8 cellular contexts compared by ENCODE assay signal in the genomic region with DNA sequence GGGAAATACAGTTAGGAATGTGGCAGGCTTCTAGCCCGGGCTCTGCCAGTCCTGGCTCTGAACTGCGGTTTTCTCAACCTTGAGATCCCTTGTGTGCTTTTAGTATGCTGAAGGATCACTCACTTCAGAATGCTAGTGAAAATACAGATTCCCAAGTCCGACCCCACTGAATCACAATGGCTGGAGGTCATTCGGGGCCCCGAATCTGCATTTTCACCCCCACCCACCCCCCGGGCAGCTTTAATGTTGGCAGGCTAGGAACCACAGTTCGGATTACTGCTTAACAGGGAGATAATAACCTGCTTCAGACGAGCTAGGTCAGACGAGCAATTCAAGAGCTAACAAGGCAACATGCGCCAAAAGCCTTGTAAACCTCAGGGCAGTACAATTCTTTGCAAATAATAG. TPM values are rescaled to one million over a fixed set of nuclear protein-coding genes. Genes with fewer than 3 reads are reported as not detected.
DNase-seq lines count a peak whose midpoint lies in the region; ATAC-seq and TF ChIP-seq lines count a peak whose summit lies in the region.

No MANE protein-coding gene starts in this region.

- H3K4me3 Mint-ChIP-seq in CD14-positive monocyte (peak overlapping the region; percentile 66 to 76), IgD-negative memory B cell (peak overlapping the region; percentile 75 to 92 (median 86)), MCF 10A (ENCODE audit: unreplicated experiment) (peak overlapping the region; percentile 91)

- no TSS peak for BruUV-seq in MCF 10A (replicated peaks; lab: Mats Ljungman, UMichigan)

- TF ChIP-seq CTCF in CD14-positive monocyte (IDR thresholded peaks at IDR 0.05) (no peak), MCF 10A (IDR thresholded peaks at IDR 0.05; ENCODE audit: unreplicated experiment) (no peak), lung (IDR thresholded peaks at IDR 0.05; ENCODE audit: control extremely low read depth, extremely low read depth) (no peak), uterus (IDR thresholded peaks at IDR 0.05) (no peak)

- H3K27ac ChIP-seq in lung (ENCODE audit: low read depth in 1 of 2, low read length in 1 of 2) (peak overlapping the region; percentile 75 to 81), uterus (peak overlapping the region; percentile 78 to 84)

- H3K27ac Mint-ChIP-seq in CD14-positive monocyte (peak overlapping the region; percentile 68 to 86 (median 77)), IgD-negative memory B cell (peak overlapping the region; percentile 81 to 89 (median 89)), MCF 10A (ENCODE audit: low read depth, unreplicated experiment) (peak overlapping the region; percentile 54)

- no peak for ATAC-seq in lung (ENCODE audit: insufficient read depth, low FRiP score)

- intact Hi-C loops in CD14-positive monocyte (cut with micrococcal nuclease) (no loop called here), MCF 10A (cut with micrococcal nuclease) (loop anchor here (1.0 kb wide), 1 partner anchor 106 kb away; no protein-coding TSS in a partner anchor), uterus (cut with DNase I; ENCODE audit: low total_unique reads) (no loop called here)

- DNase-seq in CD14-positive monocyte (ENCODE audit: low spot score) (no peak), MCF 10A (ENCODE audit: unreplicated experiment) (no peak), lung (ENCODE audit: low spot score) (no peak), uterus (no peak), cerebellar nuclear complex (lab: John Stamatoyannopoulos, UW) (no peak), SKM-1 (lab: John Stamatoyannopoulos, UW; ENCODE audit: unreplicated experiment) (no peak), NCI-H1417 treated with DMSO at 0.1 percent for 48 hours (lab: John Stamatoyannopoulos, UW) (no peak)

- WGBS in lung, 2 donors = 18 to 34% methylated on average over 10 of the region's 10 CpGs

- TF ChIP-seq POLR2A in uterus (IDR thresholded peaks at IDR 0.05) = no peak

- CTCF ChIA-PET in MCF 10A (lab: Yijun Ruan, JAX) = interaction anchor here (0.7 to 1.3 kb wide), 3 partner anchors 34 to 105 kb away, joined by 3 to 7 read pairs (median 4); no protein-coding TSS in a partner anchor

- H3K9me3 ChIP-seq in lung (ENCODE audit: control insufficient read depth in 2 of 2, insufficient read depth in 1 of 2, low read length in 1 of 2) (no peaks in the 10 kb centered on the region), uterus (no peaks in the 10 kb centered on the region)

- H3K36me3 ChIP-seq in lung (ENCODE audit: control insufficient read depth in 2 of 2, insufficient read depth in 2 of 2, low read length in 2 of 2) (no peaks in the 10 kb centered on the region), uterus (no peaks in the 10 kb centered on the region)

- POLR2A ChIA-PET in MCF 10A (lab: Yijun Ruan, JAX) = interaction anchor here (0.6 to 4.4 kb wide), 14 partner anchors 20 to 156 kb away, joined by 3 to 63 read pairs (median 10); a partner anchor contains a TSS

- H3K9me3 Mint-ChIP-seq in CD14-positive monocyte = no peaks in the 10 kb centered on the region
- no peaks in the 10 kb centered on the region for H3K9me3 Mint-ChIP-seq in IgD-negative memory B cell
- H3K9me3 Mint-ChIP-seq in MCF 10A (ENCODE audit: unreplicated experiment) = no peaks in the 10 kb centered on the region

- peaks cover 0 to 2% (median 1%) of the 10 kb centered on the region in 3 donors for H3K27me3 Mint-ChIP-seq in CD14-positive monocyte (ENCODE audit: low read depth in 3 of 3)
- no peaks in the 10 kb centered on the region for H3K27me3 Mint-ChIP-seq in IgD-negative memory B cell
- H3K27me3 Mint-ChIP-seq in MCF 10A (ENCODE audit: insufficient read depth, unreplicated experiment) = no peaks in the 10 kb centered on the region

- H3K36me3 Mint-ChIP-seq in CD14-positive monocyte = peaks cover 7 to 9% of the 10 kb centered on the region in 2 donors
- H3K36me3 Mint-ChIP-seq in IgD-negative memory B cell = peaks cover 1% of the 10 kb centered on the region
- peaks cover 6% of the 10 kb centered on the region for H3K36me3 Mint-ChIP-seq in MCF 10A (ENCODE audit: insufficient read depth, unreplicated experiment)

- H3K4me1 Mint-ChIP-seq in CD14-positive monocyte (peaks cover 58% of the 10 kb centered on the region), IgD-negative memory B cell (peaks cover 26 to 41% (median 39%) of the 10 kb centered on the region in 3 donors), MCF 10A (ENCODE audit: insufficient read depth, unreplicated experiment) (peaks cover 53% of the 10 kb centered on the region)

- H3K27me3 ChIP-seq in lung (ENCODE audit: control insufficient read depth, insufficient read depth) (no peaks in the 10 kb centered on the region), uterus (no peaks in the 10 kb centered on the region)

- H3K4me1 ChIP-seq in lung (ENCODE audit: control insufficient read depth in 2 of 2, insufficient read depth in 2 of 2, low read length in 2 of 2) (peaks cover 8 to 28% of the 10 kb centered on the region in 2 donors), uterus (peaks cover under 1 to 9% of the 10 kb centered on the region in 2 donors)

- H3K4me3 ChIP-seq in lung (peak overlapping the region; percentile 13), uterus (peak overlapping the region; percentile 43 to 51)

RNA-seq across cellular contexts. Expression of a gene that starts 0.5 kb away (rescaled TPM):
- polyA plus RNA-seq in CD14-positive monocyte (10 to 100 TPM; 17.3 to 30.1 TPM), IgD-negative memory B cell (14.3 TPM), lung (10 to 100 TPM; 16.0 to 70.7 TPM)
- total RNA-seq in MCF 10A (2022) (27.7 and 32.1 TPM in 2 replicates), lung (10 to 100 TPM; 51.3 to 75.1 TPM), uterus (10 to 100 TPM in 3 of 4 donors, 1 to 10 TPM in 1; 8.8 to 35.1 (median 17.6) TPM)

RNA-seq across cellular contexts. Expression of a gene that starts 36.2 kb away (rescaled TPM):
- polyA plus RNA-seq in CD14-positive monocyte (not detected), IgD-negative memory B cell (not detected), lung (under 1 TPM in 1 of 2 donors, not detected in 1; 0.01 TPM)
- total RNA-seq in MCF 10A (2022) (not detected in 2 replicates), lung (not detected), uterus (not detected)
